In the genomic region with DNA sequence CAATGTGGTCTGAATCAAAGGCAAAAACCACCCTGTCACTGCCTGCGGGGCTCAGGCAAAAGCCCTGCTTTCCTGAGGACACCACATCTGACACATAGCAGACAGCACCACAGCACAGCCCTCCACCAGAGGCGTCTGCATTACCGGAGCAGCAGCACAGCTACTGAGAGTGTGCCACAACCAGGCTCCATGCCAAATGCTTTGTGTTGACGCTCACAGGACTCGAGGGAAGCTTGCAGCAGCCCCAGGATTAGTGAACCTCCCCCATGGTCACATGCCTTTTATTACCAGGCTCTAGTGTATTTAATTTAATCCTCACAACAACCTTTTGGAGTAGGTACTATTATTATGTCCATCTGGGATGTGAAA, we compare ENCODE assay signal across 10 cellular contexts.
A peak's percentile ranks its signal among the peaks of the same experiment; 100 is the strongest.
DNase-seq lines count a peak whose midpoint lies in the region; ATAC-seq lines count a peak whose summit lies in the region.
"Had no signal": no experiment of that assay in that cellular context is flagged by ENCODE, and none has a peak within 500 bp of the region (broad histone marks: within the 10 kb centered on the region; RNA-seq: fewer than 3 reads in every experiment).

No MANE protein-coding gene starts in this region.

- no peak overlapping the region for H3K4me3 Mint-ChIP-seq in activated naive CD8-positive, alpha-beta T cell treated with anti-CD3 and anti-CD28 coated beads, Interleukin-2, amount 50 U/mL, for 24 hours
- H3K4me3 Mint-ChIP-seq: T-helper 1 cell treated with Interleukin-12 subunit alpha and Interleukin-12 subunit beta and Interleukin-4 antibody, amounts not matched to agents 30 μg/mL and 1 μg/mL, for 36 hours had no signal

- H3K27ac Mint-ChIP-seq in activated naive CD8-positive, alpha-beta T cell treated with anti-CD3 and anti-CD28 coated beads, Interleukin-2, amount 50 U/mL, for 24 hours: no peak overlapping the region

- H3K4me3 ChIP-seq in HAP-1: no peak overlapping the region

- H3K4me1 ChIP-seq in HAP-1: peaks cover 15% of the 10 kb centered on the region

- peaks cover 10% of the 10 kb centered on the region for H3K36me3 Mint-ChIP-seq in activated naive CD8-positive, alpha-beta T cell treated with anti-CD3 and anti-CD28 coated beads, Interleukin-2, amount 50 U/mL, for 24 hours (ENCODE audit: low read depth)

- no peaks in the 10 kb centered on the region for H3K9me3 ChIP-seq in HAP-1

- peak; percentile 42 for DNase-seq in AG08396 (ENCODE audit: low spot score)
- DNase-seq in HAP-1 (ENCODE audit: low spot score in 2 of 2): peak; percentile 12 to 62
- DNase-seq in activated naive CD8-positive, alpha-beta T cell treated with anti-CD3 and anti-CD28 coated beads, Interleukin-2, amount 50 U/mL, for 24 hours: peak; percentile 14
- DNase-seq in kidney tubule cell (ENCODE audit: low spot score): peak; percentile 19
- DNase-seq in DMS79 (lab: John Stamatoyannopoulos, UW): no peak
- no peak for DNase-seq in SIG-M5 (lab: John Stamatoyannopoulos, UW)
- DNase-seq: effector CD8-positive, alpha-beta T cell had no signal

- in situ Hi-C loops in HAP-1 (cut with MboI; ENCODE audit: low sequenced_read_pairs): no loop called here

- no peaks in the 10 kb centered on the region for H3K9me3 Mint-ChIP-seq in activated naive CD8-positive, alpha-beta T cell treated with anti-CD3 and anti-CD28 coated beads, Interleukin-2, amount 50 U/mL, for 24 hours
- H3K9me3 Mint-ChIP-seq: T-helper 1 cell treated with Interleukin-12 subunit alpha and Interleukin-12 subunit beta and Interleukin-4 antibody, amounts not matched to agents 30 μg/mL and 1 μg/mL, for 36 hours had no signal

- peak; percentile 77 for ATAC-seq in activated naive CD8-positive, alpha-beta T cell treated with anti-CD3 and anti-CD28 coated beads, Interleukin-2, amount 50 U/mL, for 24 hours
- ATAC-seq in HG02759 (IDR thresholded peaks at IDR 0.05; ENCODE audit: unreplicated experiment) (no peak), HG02884 (IDR thresholded peaks at IDR 0.05; ENCODE audit: unreplicated experiment) (no peak)

- no peaks in the 10 kb centered on the region for H3K36me3 ChIP-seq in HAP-1 (replicated peaks)

- H3K4me1 Mint-ChIP-seq in activated naive CD8-positive, alpha-beta T cell treated with anti-CD3 and anti-CD28 coated beads, Interleukin-2, amount 50 U/mL, for 24 hours: peaks cover 17% of the 10 kb centered on the region

- no peaks in the 10 kb centered on the region for H3K27me3 Mint-ChIP-seq in activated naive CD8-positive, alpha-beta T cell treated with anti-CD3 and anti-CD28 coated beads, Interleukin-2, amount 50 U/mL, for 24 hours

- no peaks in the 10 kb centered on the region for H3K27me3 ChIP-seq in HAP-1 (ENCODE audit: low read depth)

Comparison
In these comparisons a context has a peak if more than half of its experiments do, and no peak if none do; other contexts are left out.
1. DNase-seq: peak in AG08396 (single experiment), HAP-1 (2 of 2), activated naive CD8-positive, alpha-beta T cell treated with anti-CD3 and anti-CD28 coated beads, Interleukin-2, amount 50 U/mL, for 24 hours (single experiment) and kidney tubule cell (single experiment); none in DMS79 (single experiment) and SIG-M5 (single experiment).